In the genomic region with DNA sequence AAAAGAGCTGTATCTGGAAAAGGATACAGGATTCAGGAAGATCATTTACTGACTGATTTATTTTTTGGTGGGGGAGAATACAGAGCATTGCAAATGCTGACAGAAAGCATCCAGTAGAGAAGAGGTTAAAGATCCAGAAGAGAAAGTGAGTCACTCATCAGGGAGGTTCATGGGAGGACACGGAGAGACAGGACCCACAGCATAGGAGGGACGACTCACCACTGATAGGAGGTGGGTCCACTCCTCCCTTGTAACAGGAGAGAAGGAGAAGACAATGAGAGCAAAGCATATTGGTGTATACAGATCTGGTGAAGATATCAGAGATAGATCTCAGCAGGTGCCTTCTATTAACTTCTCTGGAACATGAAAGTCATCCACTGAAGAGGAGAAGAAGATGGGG, we compare ENCODE assay signal across 31 cellular contexts.
"Had no signal": no experiment of that assay in that cellular context is flagged by ENCODE, and none has a peak within 500 bp of the region (broad histone marks: within the 10 kb centered on the region; RNA-seq: fewer than 3 reads in every experiment).

No MANE protein-coding gene starts in this region.

- DNase-seq: activated B cell treated with CpG ODN at 0.5 μM for 24 hours; activated CD4-positive, alpha-beta memory T cell treated with anti-CD3 and anti-CD28 coated beads for 36 hours; activated CD4-positive, alpha-beta T cell treated with anti-CD3 and anti-CD28 coated beads for 4 hours; activated CD4-positive, alpha-beta T cell treated with anti-CD3 and anti-CD28 coated beads, Interleukin-2, amount 50 U/mL, for 1 hour; activated CD4-positive, CD25-positive, alpha-beta regulatory T cell treated with anti-CD3 and anti-CD28 coated beads, Interleukin-2, amount 50 U/mL, for 72 hours; activated CD8-positive, alpha-beta memory T cell treated with anti-CD3 and anti-CD28 coated beads, Interleukin-2, amount 50 U/mL, for 48 hours; activated effector memory CD4-positive, alpha-beta T cell treated with Interleukin-2 at 50 U/mL for 16 hours; activated naive CD4-positive, alpha-beta T cell; activated naive CD4-positive, alpha-beta T cell treated with anti-CD3 and anti-CD28 coated beads, Interleukin-2, amount 50 U/mL, for 16 hours; activated naive CD8-positive, alpha-beta T cell treated with anti-CD3 and anti-CD28 coated beads, Interleukin-2, amount 10 ng/mL, durations not matched to agents 7 days and 5 days; activated T-cell treated with anti-CD3 and anti-CD28 coated beads, Interleukin-2, amount 50 U/mL, for 48 hours; amygdala; caudate nucleus; cerebellar nuclear complex; NCI-H1092 treated with DMSO at 0.1 percent for 48 hours; NCI-H1417; NCI-H187; NCI-H2029 treated with DMSO at 0.1 percent for 48 hours; NCI-H2107; NCI-H2171; NCI-H510A; NCI-H526; NCI-H748 treated with DMSO at 0.1 percent for 48 hours; NK-92 treated with Interleukin-12 subunit alpha and Interleukin-12 subunit beta, amount 100 ng/mL, for 24 hours; PC-3; Peyer's patch; RPMI8226; SHP77 treated with DMSO at 0.1 percent for 48 hours; SK-N-SH had no signal

- H3K4me3 ChIP-seq: ascending aorta, Peyer's patch, SJSA1 had no signal
